In genomic region chr11:125404811-125405481, GRCh38 we compare ENCODE assay signal across 9 cellular contexts.
DNase-seq lines count a peak whose midpoint lies in the region; ATAC-seq and TF ChIP-seq lines count a peak whose summit lies in the region.
"Had no signal": no experiment of that assay in that cellular context is flagged by ENCODE, and none has a peak within 500 bp of the region (broad histone marks: within the 10 kb centered on the region; RNA-seq: fewer than 3 reads in every experiment).

No MANE protein-coding gene starts in this region.

- ATAC-seq in HG02870 (IDR thresholded peaks at IDR 0.05; ENCODE audit: unreplicated experiment), result peak; percentile 85
- peak; percentile 99 for ATAC-seq in activated CD8-positive, alpha-beta T cell treated with anti-CD3 and anti-CD28 coated beads for 36 hours

- WGBS in mesenchymal stem cell, result 22% methylated on average over 14 of the region's 19 CpGs

- H3K4ac ChIP-seq in mesenchymal stem cell (ENCODE audit: low read depth in 1 of 2, low read length in 2 of 2), result no peak overlapping the region

- peak overlapping the region; percentile 37 for H2AK5ac ChIP-seq in mesenchymal stem cell (ENCODE audit: low read length, severe bottlenecking)

- peak overlapping the region; percentile 70 to 75 for H2BK12ac ChIP-seq in mesenchymal stem cell (ENCODE audit: low read length in 2 of 2)

- no peak overlapping the region for H4K8ac ChIP-seq in mesenchymal stem cell (ENCODE audit: low read length)

- DNase-seq in NCI-H1417 (lab: John Stamatoyannopoulos, UW), result peak in 2 of 3 experiments; percentile 69 to 81
- no peak for DNase-seq in NCI-H1417 treated with DMSO at 0.1 percent for 48 hours (lab: John Stamatoyannopoulos, UW)
- DNase-seq in NCI-H345 treated with DMSO at 0.1 percent for 48 hours (lab: John Stamatoyannopoulos, UW; ENCODE audit: unreplicated experiment), result peak; percentile 6
- peak; percentile 78 for DNase-seq in activated CD8-positive, alpha-beta T cell treated with anti-CD3 and anti-CD28 coated beads for 36 hours
- DNase-seq in ecto neural progenitor cell (ENCODE audit: low spot score), result peak; percentile 91
- peak; percentile 57 for DNase-seq in mesenchymal stem cell
- peak; percentile 59 to 65 for DNase-seq in stimulated activated CD8-positive, alpha-beta memory T cell treated with anti-CD3 and anti-CD28 coated beads, Interleukin-2, amount 100 ng/mL, for 48 hours (ENCODE audit: low read depth in 2 of 2)

- H3K4me2 ChIP-seq in mesenchymal stem cell (ENCODE audit: low read length, poor library complexity, severe bottlenecking), result peak overlapping the region; percentile 12

- no peak overlapping the region for H3K23ac ChIP-seq in mesenchymal stem cell (ENCODE audit: low read length in 2 of 2)

- no peaks in the 10 kb centered on the region for H3K9me3 ChIP-seq in mesenchymal stem cell (ENCODE audit: control insufficient read depth, low read length)
- H3K9me3 ChIP-seq: BLaER1 treated with 17β-estradiol and CSF1 and Interleukin-3, amounts not matched to agents 10 nM and 100 nM had no signal

- POLR2A ChIA-PET in activated CD8-positive, alpha-beta T cell treated with anti-CD3 and anti-CD28 coated beads for 36 hours (lab: Charles Lee), result no interaction called here

- H3K27ac ChIP-seq in mesenchymal stem cell (ENCODE audit: low read length, poor library complexity, severe bottlenecking), result no peak overlapping the region
- H3K27ac ChIP-seq: BLaER1 treated with 17β-estradiol and CSF1 and Interleukin-3, amounts not matched to agents 10 nM and 100 nM had no signal

- TF ChIP-seq CTCF in activated CD8-positive, alpha-beta T cell treated with anti-CD3 and anti-CD28 coated beads for 36 hours (IDR thresholded peaks at IDR 0.05), result peak; percentile 81

- peaks cover 44% of the 10 kb centered on the region for H3K27me3 Mint-ChIP-seq in activated CD8-positive, alpha-beta T cell treated with anti-CD3 and anti-CD28 coated beads for 36 hours

- no peaks in the 10 kb centered on the region for H3K36me3 Mint-ChIP-seq in activated CD8-positive, alpha-beta T cell treated with anti-CD3 and anti-CD28 coated beads for 36 hours (ENCODE audit: low read depth)

- no peak overlapping the region for H2BK120ac ChIP-seq in mesenchymal stem cell (ENCODE audit: low read depth, low read length)

- H2AFZ ChIP-seq in mesenchymal stem cell (ENCODE audit: low read depth, low read length), result no peak overlapping the region

- H3K27ac Mint-ChIP-seq in activated CD8-positive, alpha-beta T cell treated with anti-CD3 and anti-CD28 coated beads for 36 hours, result no peak overlapping the region

- H3K27me3 ChIP-seq in mesenchymal stem cell (ENCODE audit: control insufficient read depth in 1 of 2, insufficient read depth in 1 of 2, low read length in 2 of 2), result peaks cover 0 to 83% of the 10 kb centered on the region in 2 experiments

- peak overlapping the region; percentile 62 for H3K9ac ChIP-seq in mesenchymal stem cell (ENCODE audit: low read length)
- H3K9ac ChIP-seq: BLaER1 treated with 17β-estradiol and CSF1 and Interleukin-3, amounts not matched to agents 10 nM and 100 nM had no signal

- peak overlapping the region in 1 of 2 experiments; percentile 65 for H3K4me3 ChIP-seq in mesenchymal stem cell (ENCODE audit: insufficient read depth in 1 of 2, low read depth in 1 of 2, low read length in 2 of 2)
- H3K4me3 ChIP-seq: BLaER1 treated with 17β-estradiol and CSF1 and Interleukin-3, amounts not matched to agents 10 nM and 100 nM had no signal

- no peaks in the 10 kb centered on the region for H3K9me3 Mint-ChIP-seq in activated CD8-positive, alpha-beta T cell treated with anti-CD3 and anti-CD28 coated beads for 36 hours

- no peak overlapping the region for H3K4me3 Mint-ChIP-seq in activated CD8-positive, alpha-beta T cell treated with anti-CD3 and anti-CD28 coated beads for 36 hours

- H3K36me3 ChIP-seq in mesenchymal stem cell (ENCODE audit: control insufficient read depth in 1 of 2, insufficient read depth in 2 of 2, low read depth in 1 of 2, low read length in 2 of 2), result peaks cover 0 to 74% of the 10 kb centered on the region in 2 experiments
- H3K36me3 ChIP-seq: BLaER1 treated with 17β-estradiol and CSF1 and Interleukin-3, amounts not matched to agents 10 nM and 100 nM had no signal

- H3K4me1 Mint-ChIP-seq in activated CD8-positive, alpha-beta T cell treated with anti-CD3 and anti-CD28 coated beads for 36 hours (ENCODE audit: low read depth), result peaks cover 4% of the 10 kb centered on the region

- intact Hi-C loops in activated CD8-positive, alpha-beta T cell treated with anti-CD3 and anti-CD28 coated beads for 36 hours (cut with micrococcal nuclease), result loop anchor here (10.0 kb wide), 1 partner anchor 440 kb away; no protein-coding TSS in a partner anchor

- no peak overlapping the region for H4K91ac ChIP-seq in mesenchymal stem cell (ENCODE audit: low read length)

- H3K4me1 ChIP-seq in mesenchymal stem cell (ENCODE audit: control insufficient read depth, insufficient read depth, low read depth, low read length), result peaks cover 16% of the 10 kb centered on the region

- no peak overlapping the region for H3K14ac ChIP-seq in mesenchymal stem cell (ENCODE audit: low read length in 2 of 2)

- peaks cover 1% of the 10 kb centered on the region for H3K79me1 ChIP-seq in mesenchymal stem cell (replicated peaks; ENCODE audit: low read length, poor library complexity, severe bottlenecking)

- H2BK15ac ChIP-seq in mesenchymal stem cell (ENCODE audit: low read depth, poor library complexity, severe bottlenecking), result no peak overlapping the region

- H2BK5ac ChIP-seq in mesenchymal stem cell (ENCODE audit: low read depth, low read length, poor library complexity, severe bottlenecking), result no peak overlapping the region

- peak overlapping the region; percentile 0 to 22 for H3K18ac ChIP-seq in mesenchymal stem cell (ENCODE audit: low read depth in 1 of 2, low read length in 2 of 2)

- CTCF ChIA-PET in activated CD8-positive, alpha-beta T cell treated with anti-CD3 and anti-CD28 coated beads for 36 hours (lab: Charles Lee), result interaction anchor here (0.6 to 2.7 kb wide), 25 partner anchors 8 to 263 kb away, joined by 3 to 12 read pairs (median 4); no protein-coding TSS in a partner anchor
